In the genomic region with DNA sequence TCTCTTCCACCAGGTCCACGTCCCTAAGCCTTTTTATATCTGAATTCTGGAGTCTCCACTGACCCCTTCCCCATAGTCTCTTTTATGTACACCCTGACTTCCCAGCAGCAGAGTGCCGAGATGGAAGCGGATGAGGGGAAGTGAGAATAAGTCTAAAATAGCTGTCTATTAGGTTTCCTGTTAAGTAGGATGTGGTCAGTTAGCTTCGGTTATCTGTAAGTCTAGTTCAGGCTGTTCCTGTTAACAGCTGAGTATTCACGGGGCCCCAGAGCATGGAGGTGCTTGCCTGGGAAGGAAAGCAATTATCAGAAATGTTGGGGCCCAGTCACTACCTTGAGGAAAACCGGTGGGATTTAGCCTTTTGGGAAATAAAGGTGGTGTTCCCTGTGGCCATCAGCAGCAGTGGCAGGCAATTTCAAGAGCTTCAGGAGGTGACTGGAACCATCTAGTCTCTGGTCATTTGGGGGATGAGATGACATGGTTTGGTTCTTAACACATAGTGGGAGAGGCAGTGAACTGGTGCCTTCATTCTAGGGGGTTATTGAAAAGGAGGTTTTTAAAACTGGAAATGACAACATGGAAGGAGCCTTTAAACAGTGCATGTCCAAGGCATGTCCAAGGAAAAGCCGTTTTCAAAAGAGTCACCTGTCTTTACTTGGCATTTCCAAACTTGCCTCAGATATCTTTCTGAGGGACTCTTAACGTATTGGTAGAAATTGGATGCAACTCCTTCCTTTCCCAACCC, we compare ENCODE assay signal across 8 cellular contexts. TPM values are rescaled to one million over a fixed set of nuclear protein-coding genes. Genes with fewer than 3 reads are reported as not detected.
DNase-seq lines count a peak whose midpoint lies in the region; ATAC-seq and TF ChIP-seq lines count a peak whose summit lies in the region.

No MANE protein-coding gene starts in this region.

- H3K4me1 ChIP-seq in CD4-positive, alpha-beta memory T cell (ENCODE audit: insufficient read depth, low read length), result peaks cover 87% of the 10 kb centered on the region
- peaks cover 0 to 4% of the 10 kb centered on the region in 2 donors for H3K4me1 ChIP-seq in lung (ENCODE audit: control insufficient read depth in 2 of 2, insufficient read depth in 2 of 2, low read length in 2 of 2)

- POLR2A ChIA-PET in CD4-positive, alpha-beta memory T cell (lab: Charles Lee; ENCODE audit: partially characterized antibody), result interaction anchor here (0.7 to 11.9 kb wide), 14 partner anchors 9 to 242 kb away, joined by 3 to 172 read pairs (median 8); partner anchors contain the start of gene CHST11

- H3K4me1 Mint-ChIP-seq in CD4-positive, alpha-beta memory T cell, result peaks cover 73 to 92% (median 83%) of the 10 kb centered on the region in 4 donors

- H3K36me3 ChIP-seq in CD4-positive, alpha-beta memory T cell (ENCODE audit: insufficient read depth, low read length), result no peaks in the 10 kb centered on the region
- H3K36me3 ChIP-seq in lung (ENCODE audit: control insufficient read depth in 2 of 2, insufficient read depth in 2 of 2, low read length in 2 of 2) (no peaks in the 10 kb centered on the region), MG63 (no peaks in the 10 kb centered on the region)

- intact Hi-C loops in CD4-positive, alpha-beta memory T cell (cut with micrococcal nuclease), result no loop called here

- H3K27ac ChIP-seq in CD4-positive, alpha-beta memory T cell (ENCODE audit: low read depth, low read length), result peak overlapping the region; percentile 41
- peak overlapping the region in 1 of 2 donors; percentile 49 for H3K27ac ChIP-seq in lung (ENCODE audit: low read depth in 1 of 2, low read length in 1 of 2)

- H3K36me3 Mint-ChIP-seq in CD4-positive, alpha-beta memory T cell, result peaks cover 22 to 27% of the 10 kb centered on the region in 2 donors

- H3K4me3 ChIP-seq in CD4-positive, alpha-beta memory T cell (ENCODE audit: low read length in 2 of 2), result peak overlapping the region in 1 of 2 donors; percentile 25
- H3K4me3 ChIP-seq in lung (no peak overlapping the region), MG63 (no peak overlapping the region)

- no peaks in the 10 kb centered on the region for H3K27me3 Mint-ChIP-seq in CD4-positive, alpha-beta memory T cell

- H3K9me3 Mint-ChIP-seq in CD4-positive, alpha-beta memory T cell, result no peaks in the 10 kb centered on the region

- peak; percentile 43 to 63 (median 55) for DNase-seq in CD4-positive, alpha-beta memory T cell
- DNase-seq in activated CD4-positive, alpha-beta T cell treated with anti-CD3 and anti-CD28 coated beads for 48 hours, result peak; percentile 36
- DNase-seq in lung (ENCODE audit: low spot score) (no peak), H4 (ENCODE audit: low spot score) (no peak), MG63 (no peak), NCI-H146 (lab: John Stamatoyannopoulos, UW) (no peak)

- peak overlapping the region; percentile 87 to 98 (median 93) for H3K4me3 Mint-ChIP-seq in CD4-positive, alpha-beta memory T cell

- WGBS in lung, 2 donors, result 29 to 54% methylated on average over 8 of the region's 8 CpGs

- no peaks in the 10 kb centered on the region for H3K9me3 ChIP-seq in CD4-positive, alpha-beta memory T cell (ENCODE audit: control insufficient read depth in 1 of 2, low read length in 2 of 2)
- no peaks in the 10 kb centered on the region for H3K9me3 ChIP-seq in lung (ENCODE audit: control insufficient read depth in 2 of 2, insufficient read depth in 1 of 2, low read length in 1 of 2)
- no peaks in the 10 kb centered on the region for H3K9me3 ChIP-seq in MG63

- H3K27ac Mint-ChIP-seq in CD4-positive, alpha-beta memory T cell, result peak overlapping the region; percentile 92 to 99 (median 97)

- no peak for TF ChIP-seq CTCF in lung (IDR thresholded peaks at IDR 0.05; ENCODE audit: control extremely low read depth, extremely low read depth)

- CTCF ChIA-PET in CD4-positive, alpha-beta memory T cell (lab: Charles Lee; ENCODE audit: partially characterized antibody), result interaction anchor here (0.7 to 2.4 kb wide), 7 partner anchors 12 to 97 kb away, joined by 3 to 12 read pairs (median 3); partner anchors contain the start of gene CHST11

- ATAC-seq in GM19372 (IDR thresholded peaks at IDR 0.05; ENCODE audit: low read depth, unreplicated experiment) (peak; percentile 77), HG03378 (IDR thresholded peaks at IDR 0.05; ENCODE audit: unreplicated experiment) (peak; percentile 88), lung (ENCODE audit: insufficient read depth, low FRiP score) (peak; percentile 47)

- no peaks in the 10 kb centered on the region for H3K27me3 ChIP-seq in CD4-positive, alpha-beta memory T cell (ENCODE audit: insufficient read depth, low read length)
- H3K27me3 ChIP-seq in lung (ENCODE audit: control insufficient read depth, insufficient read depth), result no peaks in the 10 kb centered on the region
- no peaks in the 10 kb centered on the region for H3K27me3 ChIP-seq in MG63

RNA-seq across cellular contexts. Expression of gene CHST11, which starts 21.8 kb away (rescaled TPM):
- 10 to 100 TPM; 55.1 to 55.8 TPM for total RNA-seq in CD4-positive, alpha-beta memory T cell
- 10 to 100 TPM; 63.8 to 64.6 TPM for polyA plus RNA-seq in CD4-positive, alpha-beta memory T cell
- total RNA-seq in lung, result 10 to 100 TPM; 26.4 to 63.2 TPM
- polyA plus RNA-seq in lung, result 10 to 100 TPM in 1 of 2 donors, 1 to 10 TPM in 1; 9.0 to 29.1 TPM
- 2.5 and 3.4 TPM in 2 replicates for total RNA-seq in H4 (2014; rRNA removed; shearing (Covaris generic))
- 0.07 and 0.13 TPM in 2 replicates for total RNA-seq in MG63 (2014; rRNA removed; shearing (Covaris generic); ENCODE audit: low replicate concordance)

Comparison
In these comparisons a context has a peak if more than half of its experiments do, and no peak if none do; other contexts are left out.
1. DNase-seq: peak in CD4-positive, alpha-beta memory T cell (5 of 5) and activated CD4-positive, alpha-beta T cell treated with anti-CD3 and anti-CD28 coated beads for 48 hours (single experiment); none in lung (single experiment), H4 (single experiment), MG63 (single experiment) and NCI-H146 (single experiment).
2. Peak in every context shown above with its lines, with median percentiles within 50 percentile points of each other: ATAC-seq.